ENCODE assay signal across 7 cellular contexts in the genomic region with DNA sequence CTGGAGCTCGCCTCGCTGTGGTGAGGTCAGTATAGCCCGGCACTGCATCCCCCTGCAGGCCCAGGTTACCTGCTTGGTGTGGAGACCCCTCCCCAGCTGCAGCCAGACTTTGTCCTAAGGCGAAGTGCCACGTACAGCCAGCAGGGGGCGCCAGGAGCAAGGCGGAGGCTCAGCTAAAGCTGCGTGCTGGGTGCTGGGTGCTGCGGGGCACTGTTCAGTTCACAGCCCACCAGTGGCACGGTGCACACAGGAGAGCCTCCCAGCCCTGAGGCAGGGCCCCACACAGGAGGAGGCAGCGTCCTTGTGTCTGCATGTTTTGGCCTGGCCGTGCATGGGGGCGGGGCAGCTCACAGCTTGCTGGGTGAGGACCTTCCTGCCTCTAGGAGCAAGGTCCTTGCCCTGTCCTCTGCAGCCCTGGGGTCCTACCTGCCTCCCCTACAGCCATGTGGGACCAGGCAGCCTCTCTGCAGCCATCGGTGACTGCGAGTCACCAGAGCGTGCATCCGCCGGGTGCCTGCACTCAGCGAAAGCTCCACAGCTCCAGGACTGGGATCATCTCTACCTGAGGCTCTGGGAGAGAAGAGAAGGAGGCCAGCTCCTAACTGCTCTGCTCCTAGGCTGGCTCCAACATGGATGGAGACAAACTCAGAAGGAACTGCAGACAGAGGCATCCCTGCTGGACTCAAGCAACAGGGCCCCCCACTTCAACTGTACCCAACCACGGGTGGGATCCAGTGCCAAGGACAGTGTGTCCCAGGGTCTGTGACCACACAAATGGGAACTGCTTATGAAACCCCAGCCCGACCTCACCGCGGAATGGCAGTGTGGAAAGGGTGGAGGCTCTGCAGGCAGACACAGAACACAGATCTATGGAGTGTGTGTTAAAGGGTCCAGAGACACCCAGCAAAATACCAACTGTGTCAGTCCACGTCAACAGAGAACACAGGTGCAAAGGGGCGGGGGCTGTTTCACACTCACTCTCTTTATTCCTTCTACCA. TPM values are rescaled to one million over a fixed set of nuclear protein-coding genes. Genes with fewer than 3 reads are reported as not detected.
DNase-seq lines count a peak whose midpoint lies in the region; ATAC-seq, FAIRE-seq and TF ChIP-seq lines count a peak whose summit lies in the region.

No MANE protein-coding gene starts in this region.

- no peak for TF ChIP-seq POLR2A in GM12892 (IDR thresholded peaks at IDR 0.05; ENCODE audit: low read depth, low read length)

- peak overlapping the region; percentile 32 for H3K27ac Mint-ChIP-seq in stimulated activated memory B cell treated with anti-CD40 and anti-IgM and Interleukin-4, amounts not matched to agents 10 μg/mL and 1 μg/mL and 100 μg/mL, for 72 hours

- H4K8ac ChIP-seq in mesendoderm (ENCODE audit: low read depth, low read length), result no peak overlapping the region

- no peaks in the 10 kb centered on the region for H3K9me3 Mint-ChIP-seq in stimulated activated memory B cell treated with anti-CD40 and anti-IgM and Interleukin-4, amounts not matched to agents 10 μg/mL and 1 μg/mL and 100 μg/mL, for 72 hours

- H3K56ac ChIP-seq in mesendoderm (ENCODE audit: low read length), result peak overlapping the region; percentile 65

- H3K4me3 Mint-ChIP-seq in stimulated activated memory B cell treated with anti-CD40 and anti-IgM and Interleukin-4, amounts not matched to agents 10 μg/mL and 1 μg/mL and 100 μg/mL, for 72 hours, result no peak overlapping the region

- no peak overlapping the region for H3K23ac ChIP-seq in mesendoderm (ENCODE audit: low read length)

- H3K36me3 Mint-ChIP-seq in stimulated activated memory B cell treated with anti-CD40 and anti-IgM and Interleukin-4, amounts not matched to agents 10 μg/mL and 1 μg/mL and 100 μg/mL, for 72 hours, result peaks cover 22% of the 10 kb centered on the region

- peak overlapping the region; percentile 15 for H3K9ac ChIP-seq in mesendoderm (ENCODE audit: low read length)

- no CpG with 5 or more reads among the region's 25 CpGs for WGBS in mesendoderm (ENCODE audit: extremely low coverage, insufficient coverage, low lambda C conversion rate)

- H2BK5ac ChIP-seq in mesendoderm (ENCODE audit: low read length), result no peak overlapping the region

- peaks cover 10% of the 10 kb centered on the region for H3K4me1 ChIP-seq in mesendoderm (ENCODE audit: control insufficient read depth, low read depth, low read length)

- no peak overlapping the region for H2BK120ac ChIP-seq in mesendoderm (ENCODE audit: low read depth, low read length)

- peaks cover 87% of the 10 kb centered on the region for H3K79me2 ChIP-seq in mesendoderm (ENCODE audit: control insufficient read depth, insufficient read depth, low read length)

- peaks cover 36% of the 10 kb centered on the region for H3K4me1 Mint-ChIP-seq in stimulated activated memory B cell treated with anti-CD40 and anti-IgM and Interleukin-4, amounts not matched to agents 10 μg/mL and 1 μg/mL and 100 μg/mL, for 72 hours

- peaks cover 19% of the 10 kb centered on the region for H3K79me1 ChIP-seq in mesendoderm (ENCODE audit: low read length)

- peak; percentile 64 for ATAC-seq in stimulated activated memory B cell treated with anti-CD40 and anti-IgM and Interleukin-4, amounts not matched to agents 10 μg/mL and 1 μg/mL and 100 μg/mL, for 72 hours
- ATAC-seq in GM21723 (IDR thresholded peaks at IDR 0.05; ENCODE audit: unreplicated experiment), result no peak

- no peak overlapping the region for H2BK15ac ChIP-seq in mesendoderm (replicated peaks; ENCODE audit: low read depth)

- peaks cover 19% of the 10 kb centered on the region for H3K36me3 ChIP-seq in mesendoderm (ENCODE audit: control insufficient read depth, insufficient read depth, low read length)

- H3K4ac ChIP-seq in mesendoderm (ENCODE audit: low read depth, low read length), result no peak overlapping the region

- no peak overlapping the region for H4K5ac ChIP-seq in mesendoderm (ENCODE audit: low read length)

- no peaks in the 10 kb centered on the region for H3K27me3 ChIP-seq in mesendoderm (ENCODE audit: insufficient read depth, low read length, poor library complexity)

- H3K27me3 Mint-ChIP-seq in stimulated activated memory B cell treated with anti-CD40 and anti-IgM and Interleukin-4, amounts not matched to agents 10 μg/mL and 1 μg/mL and 100 μg/mL, for 72 hours, result no peaks in the 10 kb centered on the region

- H3K18ac ChIP-seq in mesendoderm (ENCODE audit: low read length), result no peak overlapping the region

- FAIRE-seq in GM12892 (lab: Jason Lieb, UNC), result peak; percentile 56

- no peak overlapping the region for H3K27ac ChIP-seq in mesendoderm (ENCODE audit: low read depth, low read length)

- peak; percentile 92 for DNase-seq in GM12892 (ENCODE audit: insufficient read length)
- peak; percentile 47 for DNase-seq in NCI-H1694 (lab: John Stamatoyannopoulos, UW)
- DNase-seq in activated CD4-positive, alpha-beta T cell treated with anti-CD3 and anti-CD28 coated beads, Interleukin-2, amount 50 U/mL, for 4 hours, result peak; percentile 67 to 70
- peak; percentile 26 for DNase-seq in dedifferentiated amniotic fluid mesenchymal stem cell (ENCODE audit: extremely low spot score)
- DNase-seq in mesendoderm, result peak; percentile 73

- H3K4me2 ChIP-seq in mesendoderm (ENCODE audit: low read length), result no peak overlapping the region

- H2AK5ac ChIP-seq in mesendoderm (ENCODE audit: low read length), result peak overlapping the region; percentile 75

- no peak overlapping the region for H3K4me3 ChIP-seq in mesendoderm (ENCODE audit: low read length)

RNA-seq across cellular contexts. Expression of a gene that starts 19.0 kb away (rescaled TPM):
- polyA plus RNA-seq in GM12892 (2012; ENCODE audit: missing spikeins), result 17.1 TPM
- polyA plus RNA-seq in mesendoderm (2013, experiment 1 of 2), result 742 TPM
- polyA plus RNA-seq in mesendoderm (2013, experiment 2 of 2), result 732 TPM

Comparison
In these comparisons a context has a peak if more than half of its experiments do, and no peak if none do; other contexts are left out.
1. DNase-seq: peak in every context shown above with its lines; median percentile 92 in GM12892; 73 in mesendoderm; 68 in activated CD4-positive, alpha-beta T cell treated with anti-CD3 and anti-CD28 coated beads, Interleukin-2, amount 50 U/mL, for 4 hours; 47 in NCI-H1694; 26 in dedifferentiated amniotic fluid mesenchymal stem cell.